Comparison of ENCODE assay signal across 11 cellular contexts in the genomic region with DNA sequence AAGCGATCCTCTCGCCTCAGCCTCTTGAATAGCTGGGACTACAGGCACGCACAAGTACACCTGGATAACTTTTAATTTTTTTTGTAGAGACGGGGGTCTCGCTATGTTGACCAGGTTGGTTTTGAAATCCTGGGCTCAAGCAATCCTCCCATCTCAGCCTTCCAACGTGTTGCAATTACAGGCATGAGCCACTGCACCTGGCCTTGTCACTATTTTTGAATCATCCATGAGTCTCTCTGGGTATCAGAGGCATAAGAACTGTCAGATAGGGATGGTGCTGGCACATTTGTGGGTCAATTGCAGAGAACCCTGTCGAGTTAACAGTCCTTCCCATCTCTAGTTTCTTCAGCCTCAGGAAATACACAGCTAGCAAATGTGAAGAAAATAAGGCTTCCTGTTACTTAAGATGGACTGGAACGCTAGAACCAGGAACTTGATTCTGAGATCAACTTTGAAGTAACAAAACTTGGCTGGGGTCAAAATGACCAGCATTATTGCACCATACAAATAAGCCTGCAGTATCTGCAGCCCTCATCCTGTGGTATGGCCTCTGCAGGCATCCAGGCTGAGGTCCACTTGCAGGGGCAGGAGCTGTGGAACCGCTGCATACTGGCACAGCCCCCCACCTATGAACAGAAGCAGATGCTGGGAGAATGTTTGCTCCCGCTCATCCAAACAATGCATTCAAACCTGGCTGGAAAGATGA.
DNase-seq lines count a peak whose midpoint lies in the region; ATAC-seq, FAIRE-seq and TF ChIP-seq lines count a peak whose summit lies in the region.
"Had no signal": no experiment of that assay in that cellular context is flagged by ENCODE, and none has a peak within 500 bp of the region (broad histone marks: within the 10 kb centered on the region; RNA-seq: fewer than 3 reads in every experiment).

No MANE protein-coding gene starts in this region.

- CTCF ChIA-PET in SK-N-SH (lab: Yijun Ruan, JAX): interaction anchor here (0.6 to 9.8 kb wide), 60 partner anchors 8 to 868 kb away, joined by 3 to 216 read pairs (median 6); partner anchors contain the start of gene GADD45A

- dilution Hi-C loops in keratinocyte (cut with MboI; ENCODE audit: extremely low pct_ligation_motif_present, low sequenced_read_pairs): no loop called here

- intact Hi-C loops in uterus (cut with DNase I; ENCODE audit: low total_unique reads): loop anchor here (10.0 kb wide), 2 partner anchors 124 to 194 kb away; partner anchors contain the start of gene GADD45A

- H3K36me3 ChIP-seq in SK-N-SH (replicated peaks in 1 of 2; ENCODE audit: control insufficient read depth in 1 of 2, insufficient read depth in 2 of 2, low read length in 1 of 2) (no peaks in the 10 kb centered on the region), keratinocyte (ENCODE audit: control insufficient read depth in 2 of 2, extremely low read depth in 1 of 2, insufficient read depth in 2 of 2, low read length in 2 of 2) (no peaks in the 10 kb centered on the region), uterus (no peaks in the 10 kb centered on the region)
- H3K36me3 ChIP-seq: esophagus squamous epithelium, right lobe of liver had no signal

- POLR2A ChIA-PET in SK-N-SH (lab: Yijun Ruan, JAX): interaction anchor here (0.7 to 1.4 kb wide), 3 partner anchors 124 to 200 kb away, joined by 3 to 11 read pairs (median 3); partner anchors contain the start of gene GADD45A

- H3K27me3 ChIP-seq in SK-N-SH (ENCODE audit: insufficient read depth): no peaks in the 10 kb centered on the region
- H3K27me3 ChIP-seq in keratinocyte (ENCODE audit: control insufficient read depth, extremely low read depth, insufficient read depth, low read length): no peaks in the 10 kb centered on the region
- no peaks in the 10 kb centered on the region for H3K27me3 ChIP-seq in uterus
- H3K27me3 ChIP-seq: esophagus squamous epithelium, right lobe of liver had no signal

- no peak overlapping the region for H3K27ac ChIP-seq in SK-N-SH (ENCODE audit: low read depth in 2 of 2, low read length in 1 of 2)
- H3K27ac ChIP-seq in VCaP: peak overlapping the region; percentile 73; the same call in 1 of the 2 replicates
- no peak overlapping the region for H3K27ac ChIP-seq in keratinocyte (ENCODE audit: control insufficient read depth, insufficient read depth, low read length)
- H3K27ac ChIP-seq in uterus: peak overlapping the region; percentile 66 to 71

- H3K4me1 ChIP-seq in SK-N-SH (ENCODE audit: control insufficient read depth in 1 of 2, insufficient read depth in 2 of 2, low read depth in 1 of 2, low read length in 1 of 2): peaks cover 0 to 6% of the 10 kb centered on the region in 2 experiments; a peak in 1 of 4 replicates
- H3K4me1 ChIP-seq in keratinocyte (ENCODE audit: control insufficient read depth, extremely low read depth, insufficient read depth, low read length): peaks cover 37% of the 10 kb centered on the region
- peaks cover 0 to 5% of the 10 kb centered on the region in 2 donors for H3K4me1 ChIP-seq in uterus

- no peaks in the 10 kb centered on the region for H3F3A ChIP-seq in SK-N-SH (replicated peaks; ENCODE audit: insufficient read depth)

- no peaks in the 10 kb centered on the region for H3K79me2 ChIP-seq in SK-N-SH (ENCODE audit: insufficient read depth)
- no peaks in the 10 kb centered on the region for H3K79me2 ChIP-seq in keratinocyte (ENCODE audit: control insufficient read depth, insufficient read depth, low read length)

- no peaks in the 10 kb centered on the region for H3K9me2 ChIP-seq in SK-N-SH

- no peak for TF ChIP-seq EP300 in SK-N-SH (IDR thresholded peaks at IDR 0.05; ENCODE audit: borderline replicate concordance in 1 of 2, low read depth in 1 of 2, low read length in 1 of 2)

- H3K9me1 ChIP-seq in keratinocyte (ENCODE audit: control insufficient read depth, extremely low read depth, insufficient read depth, low read length): no peaks in the 10 kb centered on the region

- H3K4me2 ChIP-seq in SK-N-SH (no peak overlapping the region), keratinocyte (ENCODE audit: control insufficient read depth, extremely low read depth, insufficient read depth, low read depth, low read length) (no peak overlapping the region)

- DNase-seq in SK-N-SH (no peak), keratinocyte (ENCODE audit: low read depth, low spot score) (no peak), uterus (peak in 1 of 2 donors; percentile 44)
- no peak for DNase-seq in stimulated activated CD4-positive, alpha-beta T cell treated with anti-CD3 and anti-CD28 coated beads, Interleukin-15, amount 100 ng/mL, for 24 hours
- DNase-seq: esophagus squamous epithelium had no signal

- H4K20me1 ChIP-seq in SK-N-SH (ENCODE audit: insufficient read depth) (no peaks in the 10 kb centered on the region), keratinocyte (ENCODE audit: control insufficient read depth, extremely low read depth, insufficient read depth, low read length) (no peaks in the 10 kb centered on the region)

- WGBS in SK-N-SH (ENCODE audit: low lambda C conversion rate): 88% methylated on average over 10 of the region's 10 CpGs

- H3K4me3 ChIP-seq in SK-N-SH (ENCODE audit: low read depth in 2 of 2, low read length in 1 of 2): no peak overlapping the region
- H3K4me3 ChIP-seq in keratinocyte (ENCODE audit: control insufficient read depth in 2 of 3, extremely low read depth in 1 of 3, insufficient read depth in 2 of 3, low read depth in 1 of 3, low read length in 3 of 3): no peak overlapping the region
- no peak overlapping the region for H3K4me3 ChIP-seq in uterus
- H3K4me3 ChIP-seq: esophagus squamous epithelium, mucosa of descending colon, right lobe of liver had no signal

- TF ChIP-seq POLR2A in uterus (IDR thresholded peaks at IDR 0.05): no peak

- FAIRE-seq in keratinocyte (lab: Jason Lieb, UNC): peak; percentile 34

- TF ChIP-seq CTCF in SK-N-SH (IDR thresholded peaks at IDR 0.05) (0 out of 2 replicates have a peak, but pooled peaks have one; percentile 6), VCaP (conservative IDR thresholded peaks at IDR 0.05) (no peak), keratinocyte (optimal IDR thresholded peaks at IDR 0.05 in 1 of 3, IDR thresholded peaks at IDR 0.05 in 1 of 3, conservative IDR thresholded peaks at IDR 0.05 in 1 of 3; ENCODE audit: extremely low read depth in 1 of 3, insufficient read depth in 2 of 3, low read length in 3 of 3) (no peak), uterus (IDR thresholded peaks at IDR 0.05) (no peak)

- H2AFZ ChIP-seq in SK-N-SH (ENCODE audit: low read depth) (no peak overlapping the region), keratinocyte (ENCODE audit: control insufficient read depth, low read length) (no peak overlapping the region)

- TF ChIP-seq RAD21 in SK-N-SH (IDR thresholded peaks at IDR 0.05; ENCODE audit: low read length): no peak

- H3K9ac ChIP-seq in SK-N-SH: no peak overlapping the region
- no peak overlapping the region for H3K9ac ChIP-seq in keratinocyte (ENCODE audit: control insufficient read depth, extremely low read depth, insufficient read depth, low read length)

- ATAC-seq in SK-N-SH treated with all-trans-retinoic acid at 6 μM for 48 hours (no peak), HG03196 (IDR thresholded peaks at IDR 0.05; ENCODE audit: unreplicated experiment) (no peak), HG03520 (IDR thresholded peaks at IDR 0.05; ENCODE audit: unreplicated experiment) (no peak)

- no peaks in the 10 kb centered on the region for H3K9me3 ChIP-seq in SK-N-SH
- H3K9me3 ChIP-seq in keratinocyte (ENCODE audit: control insufficient read depth, low read depth, low read length): no peaks in the 10 kb centered on the region
- H3K9me3 ChIP-seq in uterus: no peaks in the 10 kb centered on the region
- H3K9me3 ChIP-seq: esophagus squamous epithelium, mucosa of descending colon, right lobe of liver had no signal

TF ChIP-seq in SK-N-SH, 30 proteins besides CTCF, POLR2A, EP300 and RAD21:
- TF ChIP-seq, protein P1, sequence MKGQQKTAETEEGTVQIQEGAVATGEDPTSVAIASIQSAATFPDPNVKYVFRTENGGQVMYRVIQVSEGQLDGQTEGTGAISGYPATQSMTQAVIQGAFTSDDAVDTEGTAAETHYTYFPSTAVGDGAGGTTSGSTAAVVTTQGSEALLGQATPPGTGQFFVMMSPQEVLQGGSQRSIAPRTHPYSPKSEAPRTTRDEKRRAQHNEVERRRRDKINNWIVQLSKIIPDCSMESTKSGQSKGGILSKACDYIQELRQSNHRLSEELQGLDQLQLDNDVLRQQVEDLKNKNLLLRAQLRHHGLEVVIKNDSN (IDR thresholded peaks at IDR 0.05; ENCODE audit: borderline replicate concordance, low read depth): no peak
- no peak for TF ChIP-seq SMC3 (IDR thresholded peaks at IDR 0.05; ENCODE audit: low read depth, low read length)
TF ChIP-seq in SK-N-SH: peak in this region for 0.

TF ChIP-seq in SK-N-SH treated with all-trans-retinoic acid at 6 μM for 48 hours, 23 proteins besides CTCF, POLR2A, EP300 and RAD21 (continues in another document):
- no peak for TF ChIP-seq ARNTL (CRISPR knock-in tag; IDR thresholded peaks at IDR 0.05; ENCODE audit: borderline replicate concordance, low read depth)
- TF ChIP-seq PPARA (CRISPR knock-in tag; IDR thresholded peaks at IDR 0.05; ENCODE audit: borderline replicate concordance): no peak
- TF ChIP-seq ZC3H10 (CRISPR knock-in tag; IDR thresholded peaks at IDR 0.05): no peak
- TF ChIP-seq ZNF70 (CRISPR knock-in tag; IDR thresholded peaks at IDR 0.05): no peak
- no peak for TF ChIP-seq CREB5 (CRISPR knock-in tag; IDR thresholded peaks at IDR 0.05; ENCODE audit: low read depth)
- no peak for TF ChIP-seq ISL1 (CRISPR knock-in tag; IDR thresholded peaks at IDR 0.05)
- TF ChIP-seq TCF4 (CRISPR knock-in tag; IDR thresholded peaks at IDR 0.05; ENCODE audit: borderline replicate concordance): no peak
- TF ChIP-seq ZFP30 (CRISPR knock-in tag; IDR thresholded peaks at IDR 0.05): no peak
- no peak for TF ChIP-seq ESRRG (CRISPR knock-in tag; IDR thresholded peaks at IDR 0.05)

Comparison
In these comparisons a context has a peak if more than half of its experiments do, and no peak if none do; other contexts are left out.
1. H3K27ac ChIP-seq: peak in VCaP (single experiment) and uterus (2 of 2); none in SK-N-SH (0 of 2) and keratinocyte (single experiment).